1 cellular context compared by ENCODE assay signal in the genomic region with DNA sequence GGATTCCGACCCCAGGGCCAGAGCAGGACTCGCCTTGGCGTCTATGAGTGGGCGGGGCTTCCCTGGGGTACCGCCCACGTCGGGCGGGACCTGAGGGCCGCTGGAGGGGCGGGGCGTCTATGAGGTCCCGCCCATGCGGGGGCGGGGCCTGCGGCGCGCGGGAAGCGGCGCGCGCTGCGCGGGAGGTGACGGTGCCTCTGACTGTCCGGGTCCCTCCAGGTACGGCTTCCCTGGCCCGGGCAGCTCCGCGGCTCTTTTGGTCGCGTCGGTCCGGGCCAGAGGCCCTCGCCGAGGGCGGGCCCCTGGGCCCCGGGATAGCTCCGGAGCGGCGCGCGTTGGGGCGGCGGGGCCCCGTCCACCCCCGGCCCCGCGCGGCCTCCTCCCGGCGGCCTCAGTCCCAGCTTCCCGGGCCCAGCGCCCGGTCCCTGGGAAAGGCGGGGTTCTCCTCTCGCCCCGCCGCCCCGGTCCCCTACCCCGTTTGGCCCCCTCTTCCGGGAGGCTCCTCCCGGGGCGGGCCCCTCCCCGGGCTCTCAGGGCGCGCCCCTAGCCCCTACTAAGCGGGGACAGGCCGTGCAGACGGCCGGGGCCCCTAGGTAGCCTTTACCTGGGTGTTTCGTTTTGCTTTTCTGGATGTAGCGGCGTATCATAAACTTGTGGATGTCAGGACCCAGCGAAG.
A peak's percentile ranks its signal among the peaks of the same experiment; 100 is the strongest.
TF ChIP-seq lines count a peak whose summit lies in the region.

A gene (plus strand): TSS at position 160 of the 676 bp plus-strand sequence. CDS start 745 bp downstream, outside the sequence.

TF ChIP-seq in K562, 482 proteins besides CTCF, POLR2A, EP300 and RAD21 (continued from another document and continues in another):
- TF ChIP-seq RCOR1 (IDR thresholded peaks at IDR 0.05; ENCODE audit: borderline replicate concordance in 1 of 2, low read depth in 2 of 2, low read length in 2 of 2), result peak in 1 of 2 experiments; percentile 48; a peak in 1 of 4 replicates
- TF ChIP-seq TEAD1 (CRISPR knock-in tag; IDR thresholded peaks at IDR 0.05), result peak in 1 of 2 experiments; percentile 43; a peak in 1 of 4 replicates
- TF ChIP-seq, protein P1, sequence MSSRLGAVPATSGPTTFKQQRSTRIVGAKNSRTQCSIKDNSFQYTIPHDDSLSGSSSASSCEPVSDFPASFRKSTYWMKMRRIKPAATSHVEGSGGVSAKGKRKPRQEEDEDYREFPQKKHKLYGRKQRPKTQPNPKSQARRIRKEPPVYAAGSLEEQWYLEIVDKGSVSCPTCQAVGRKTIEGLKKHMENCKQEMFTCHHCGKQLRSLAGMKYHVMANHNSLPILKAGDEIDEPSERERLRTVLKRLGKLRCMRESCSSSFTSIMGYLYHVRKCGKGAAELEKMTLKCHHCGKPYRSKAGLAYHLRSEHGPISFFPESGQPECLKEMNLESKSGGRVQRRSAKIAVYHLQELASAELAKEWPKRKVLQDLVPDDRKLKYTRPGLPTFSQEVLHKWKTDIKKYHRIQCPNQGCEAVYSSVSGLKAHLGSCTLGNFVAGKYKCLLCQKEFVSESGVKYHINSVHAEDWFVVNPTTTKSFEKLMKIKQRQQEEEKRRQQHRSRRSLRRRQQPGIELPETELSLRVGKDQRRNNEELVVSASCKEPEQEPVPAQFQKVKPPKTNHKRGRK (tag; IDR thresholded peaks at IDR 0.05), result no peak
- TF ChIP-seq POLR2AphosphoS5 (IDR thresholded peaks at IDR 0.05; ENCODE audit: control insufficient read depth, insufficient read depth, low read depth, low read length), result peak; percentile 80
- no peak for TF ChIP-seq MCM2 (IDR thresholded peaks at IDR 0.05; ENCODE audit: low read depth)
- peak; percentile 58 for TF ChIP-seq TBP (optimal IDR thresholded peaks at IDR 0.05; ENCODE audit: low read depth, low read length)
- peak; percentile 91 for TF ChIP-seq POLR2G (IDR thresholded peaks at IDR 0.05; ENCODE audit: low read depth, low read length)
- TF ChIP-seq HNRNPLL (IDR thresholded peaks at IDR 0.05; ENCODE audit: low read depth, low read length, poor library complexity, severe bottlenecking), result no peak
- peak; percentile 83 for TF ChIP-seq TAF1 (IDR thresholded peaks at IDR 0.05; ENCODE audit: control insufficient read depth, extremely low read depth, insufficient read depth, low read length, severe bottlenecking)
- TF ChIP-seq, protein P2, sequence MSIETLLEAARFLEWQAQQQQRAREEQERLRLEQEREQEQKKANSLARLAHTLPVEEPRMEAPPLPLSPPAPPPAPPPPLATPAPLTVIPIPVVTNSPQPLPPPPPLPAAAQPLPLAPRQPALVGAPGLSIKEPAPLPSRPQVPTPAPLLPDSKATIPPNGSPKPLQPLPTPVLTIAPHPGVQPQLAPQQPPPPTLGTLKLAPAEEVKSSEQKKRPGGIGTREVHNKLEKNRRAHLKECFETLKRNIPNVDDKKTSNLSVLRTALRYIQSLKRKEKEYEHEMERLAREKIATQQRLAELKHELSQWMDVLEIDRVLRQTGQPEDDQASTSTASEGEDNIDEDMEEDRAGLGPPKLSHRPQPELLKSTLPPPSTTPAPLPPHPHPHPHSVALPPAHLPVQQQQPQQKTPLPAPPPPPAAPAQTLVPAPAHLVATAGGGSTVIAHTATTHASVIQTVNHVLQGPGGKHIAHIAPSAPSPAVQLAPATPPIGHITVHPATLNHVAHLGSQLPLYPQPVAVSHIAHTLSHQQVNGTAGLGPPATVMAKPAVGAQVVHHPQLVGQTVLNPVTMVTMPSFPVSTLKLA (conservative IDR thresholded peaks at IDR 0.05), result peak in 1 of 2 experiments; percentile 62; a peak in 3 of 4 replicates
- peak; percentile 98 for TF ChIP-seq E2F3 (CRISPR knock-in tag; IDR thresholded peaks at IDR 0.05)
- no peak for TF ChIP-seq SRSF9 (IDR thresholded peaks at IDR 0.05; ENCODE audit: borderline replicate concordance, low read depth, low read length)
- peak; percentile 71 to 81 for TF ChIP-seq MAZ (CRISPR knock-in tag; conservative IDR thresholded peaks at IDR 0.05 in 1 of 2, IDR thresholded peaks at IDR 0.05 in 1 of 2)
- TF ChIP-seq, protein P3, sequence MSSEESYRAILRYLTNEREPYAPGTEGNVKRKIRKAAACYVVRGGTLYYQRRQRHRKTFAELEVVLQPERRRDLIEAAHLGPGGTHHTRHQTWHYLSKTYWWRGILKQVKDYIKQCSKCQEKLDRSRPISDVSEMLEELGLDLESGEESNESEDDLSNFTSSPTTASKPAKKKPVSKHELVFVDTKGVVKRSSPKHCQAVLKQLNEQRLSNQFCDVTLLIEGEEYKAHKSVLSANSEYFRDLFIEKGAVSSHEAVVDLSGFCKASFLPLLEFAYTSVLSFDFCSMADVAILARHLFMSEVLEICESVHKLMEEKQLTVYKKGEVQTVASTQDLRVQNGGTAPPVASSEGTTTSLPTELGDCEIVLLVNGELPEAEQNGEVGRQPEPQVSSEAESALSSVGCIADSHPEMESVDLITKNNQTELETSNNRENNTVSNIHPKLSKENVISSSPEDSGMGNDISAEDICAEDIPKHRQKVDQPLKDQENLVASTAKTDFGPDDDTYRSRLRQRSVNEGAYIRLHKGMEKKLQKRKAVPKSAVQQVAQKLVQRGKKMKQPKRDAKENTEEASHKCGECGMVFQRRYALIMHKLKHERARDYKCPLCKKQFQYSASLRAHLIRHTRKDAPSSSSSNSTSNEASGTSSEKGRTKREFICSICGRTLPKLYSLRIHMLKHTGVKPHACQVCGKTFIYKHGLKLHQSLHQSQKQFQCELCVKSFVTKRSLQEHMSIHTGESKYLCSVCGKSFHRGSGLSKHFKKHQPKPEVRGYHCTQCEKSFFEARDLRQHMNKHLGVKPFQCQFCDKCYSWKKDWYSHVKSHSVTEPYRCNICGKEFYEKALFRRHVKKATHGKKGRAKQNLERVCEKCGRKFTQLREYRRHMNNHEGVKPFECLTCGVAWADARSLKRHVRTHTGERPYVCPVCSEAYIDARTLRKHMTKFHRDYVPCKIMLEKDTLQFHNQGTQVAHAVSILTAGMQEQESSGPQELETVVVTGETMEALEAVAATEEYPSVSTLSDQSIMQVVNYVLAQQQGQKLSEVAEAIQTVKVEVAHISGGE (CRISPR knock-in tag; IDR thresholded peaks at IDR 0.05), result peak in 2 of 3 experiments; percentile 75 to 96; a peak in 4 of 6 replicates
- no peak for TF ChIP-seq PTRF (tag; IDR thresholded peaks at IDR 0.05)
- TF ChIP-seq, protein P4, sequence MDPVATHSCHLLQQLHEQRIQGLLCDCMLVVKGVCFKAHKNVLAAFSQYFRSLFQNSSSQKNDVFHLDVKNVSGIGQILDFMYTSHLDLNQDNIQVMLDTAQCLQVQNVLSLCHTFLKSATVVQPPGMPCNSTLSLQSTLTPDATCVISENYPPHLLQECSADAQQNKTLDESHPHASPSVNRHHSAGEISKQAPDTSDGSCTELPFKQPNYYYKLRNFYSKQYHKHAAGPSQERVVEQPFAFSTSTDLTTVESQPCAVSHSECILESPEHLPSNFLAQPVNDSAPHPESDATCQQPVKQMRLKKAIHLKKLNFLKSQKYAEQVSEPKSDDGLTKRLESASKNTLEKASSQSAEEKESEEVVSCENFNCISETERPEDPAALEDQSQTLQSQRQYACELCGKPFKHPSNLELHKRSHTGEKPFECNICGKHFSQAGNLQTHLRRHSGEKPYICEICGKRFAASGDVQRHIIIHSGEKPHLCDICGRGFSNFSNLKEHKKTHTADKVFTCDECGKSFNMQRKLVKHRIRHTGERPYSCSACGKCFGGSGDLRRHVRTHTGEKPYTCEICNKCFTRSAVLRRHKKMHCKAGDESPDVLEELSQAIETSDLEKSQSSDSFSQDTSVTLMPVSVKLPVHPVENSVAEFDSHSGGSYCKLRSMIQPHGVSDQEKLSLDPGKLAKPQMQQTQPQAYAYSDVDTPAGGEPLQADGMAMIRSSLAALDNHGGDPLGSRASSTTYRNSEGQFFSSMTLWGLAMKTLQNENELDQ (CRISPR knock-in tag; IDR thresholded peaks at IDR 0.05; ENCODE audit: borderline replicate concordance), result 0 out of 2 replicates have a peak, but pooled peaks have one; percentile 26
- peak; percentile 83 for TF ChIP-seq KDM5B (IDR thresholded peaks at IDR 0.05; ENCODE audit: insufficient replicate concordance, low read depth, low read length)
- TF ChIP-seq C11orf30 (IDR thresholded peaks at IDR 0.05; ENCODE audit: low read depth), result no peak
- no peak for TF ChIP-seq KDM2B (CRISPR knock-in tag; IDR thresholded peaks at IDR 0.05)
- no peak for TF ChIP-seq ZNF347 (CRISPR knock-in tag; IDR thresholded peaks at IDR 0.05; ENCODE audit: low read depth)
- TF ChIP-seq HEY1 (CRISPR knock-in tag; IDR thresholded peaks at IDR 0.05; ENCODE audit: borderline replicate concordance), result no peak
- TF ChIP-seq SIX5 (IDR thresholded peaks at IDR 0.05; ENCODE audit: borderline replicate concordance in 1 of 2, insufficient read depth in 1 of 2, low read depth in 1 of 2, low read length in 2 of 2), result no peak
- TF ChIP-seq ZFPM2 (CRISPR knock-in tag; IDR thresholded peaks at IDR 0.05), result no peak
- TF ChIP-seq, protein P5, sequence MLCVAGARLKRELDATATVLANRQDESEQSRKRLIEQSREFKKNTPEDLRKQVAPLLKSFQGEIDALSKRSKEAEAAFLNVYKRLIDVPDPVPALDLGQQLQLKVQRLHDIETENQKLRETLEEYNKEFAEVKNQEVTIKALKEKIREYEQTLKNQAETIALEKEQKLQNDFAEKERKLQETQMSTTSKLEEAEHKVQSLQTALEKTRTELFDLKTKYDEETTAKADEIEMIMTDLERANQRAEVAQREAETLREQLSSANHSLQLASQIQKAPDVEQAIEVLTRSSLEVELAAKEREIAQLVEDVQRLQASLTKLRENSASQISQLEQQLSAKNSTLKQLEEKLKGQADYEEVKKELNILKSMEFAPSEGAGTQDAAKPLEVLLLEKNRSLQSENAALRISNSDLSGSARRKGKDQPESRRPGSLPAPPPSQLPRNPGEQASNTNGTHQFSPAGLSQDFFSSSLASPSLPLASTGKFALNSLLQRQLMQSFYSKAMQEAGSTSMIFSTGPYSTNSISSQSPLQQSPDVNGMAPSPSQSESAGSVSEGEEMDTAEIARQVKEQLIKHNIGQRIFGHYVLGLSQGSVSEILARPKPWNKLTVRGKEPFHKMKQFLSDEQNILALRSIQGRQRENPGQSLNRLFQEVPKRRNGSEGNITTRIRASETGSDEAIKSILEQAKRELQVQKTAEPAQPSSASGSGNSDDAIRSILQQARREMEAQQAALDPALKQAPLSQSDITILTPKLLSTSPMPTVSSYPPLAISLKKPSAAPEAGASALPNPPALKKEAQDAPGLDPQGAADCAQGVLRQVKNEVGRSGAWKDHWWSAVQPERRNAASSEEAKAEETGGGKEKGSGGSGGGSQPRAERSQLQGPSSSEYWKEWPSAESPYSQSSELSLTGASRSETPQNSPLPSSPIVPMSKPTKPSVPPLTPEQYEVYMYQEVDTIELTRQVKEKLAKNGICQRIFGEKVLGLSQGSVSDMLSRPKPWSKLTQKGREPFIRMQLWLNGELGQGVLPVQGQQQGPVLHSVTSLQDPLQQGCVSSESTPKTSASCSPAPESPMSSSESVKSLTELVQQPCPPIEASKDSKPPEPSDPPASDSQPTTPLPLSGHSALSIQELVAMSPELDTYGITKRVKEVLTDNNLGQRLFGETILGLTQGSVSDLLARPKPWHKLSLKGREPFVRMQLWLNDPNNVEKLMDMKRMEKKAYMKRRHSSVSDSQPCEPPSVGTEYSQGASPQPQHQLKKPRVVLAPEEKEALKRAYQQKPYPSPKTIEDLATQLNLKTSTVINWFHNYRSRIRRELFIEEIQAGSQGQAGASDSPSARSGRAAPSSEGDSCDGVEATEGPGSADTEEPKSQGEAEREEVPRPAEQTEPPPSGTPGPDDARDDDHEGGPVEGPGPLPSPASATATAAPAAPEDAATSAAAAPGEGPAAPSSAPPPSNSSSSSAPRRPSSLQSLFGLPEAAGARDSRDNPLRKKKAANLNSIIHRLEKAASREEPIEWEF (CRISPR knock-in tag; IDR thresholded peaks at IDR 0.05), result no peak
- TF ChIP-seq NELFE (IDR thresholded peaks at IDR 0.05; ENCODE audit: insufficient read depth, insufficient read length), result no peak
- TF ChIP-seq RBFOX2 (IDR thresholded peaks at IDR 0.05; ENCODE audit: low read depth, low read length), result peak; percentile 86
- no peak for TF ChIP-seq ATF1 (CRISPR knock-in tag; IDR thresholded peaks at IDR 0.05)
- peak; percentile 59 for TF ChIP-seq ATF1 (tag; IDR thresholded peaks at IDR 0.05)
- no peak for TF ChIP-seq ARID2 (IDR thresholded peaks at IDR 0.05)
- TF ChIP-seq GTF2A2 (tag; IDR thresholded peaks at IDR 0.05), result no peak
- TF ChIP-seq GABPA (tag; conservative IDR thresholded peaks at IDR 0.05; ENCODE audit: low read depth), result peak; percentile 77
- peak; percentile 36 for TF ChIP-seq POLR2B (IDR thresholded peaks at IDR 0.05; ENCODE audit: low read depth, partially characterized antibody)
- TF ChIP-seq, protein P6, sequence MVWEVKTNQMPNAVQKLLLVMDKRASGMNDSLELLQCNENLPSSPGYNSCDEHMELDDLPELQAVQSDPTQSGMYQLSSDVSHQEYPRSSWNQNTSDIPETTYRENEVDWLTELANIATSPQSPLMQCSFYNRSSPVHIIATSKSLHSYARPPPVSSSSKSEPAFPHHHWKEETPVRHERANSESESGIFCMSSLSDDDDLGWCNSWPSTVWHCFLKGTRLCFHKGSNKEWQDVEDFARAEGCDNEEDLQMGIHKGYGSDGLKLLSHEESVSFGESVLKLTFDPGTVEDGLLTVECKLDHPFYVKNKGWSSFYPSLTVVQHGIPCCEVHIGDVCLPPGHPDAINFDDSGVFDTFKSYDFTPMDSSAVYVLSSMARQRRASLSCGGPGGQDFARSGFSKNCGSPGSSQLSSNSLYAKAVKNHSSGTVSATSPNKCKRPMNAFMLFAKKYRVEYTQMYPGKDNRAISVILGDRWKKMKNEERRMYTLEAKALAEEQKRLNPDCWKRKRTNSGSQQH (CRISPR knock-in tag; IDR thresholded peaks at IDR 0.05), result no peak
- peak; percentile 83 for TF ChIP-seq ATF7 (IDR thresholded peaks at IDR 0.05)
- TF ChIP-seq TCF7L2 (IDR thresholded peaks at IDR 0.05; ENCODE audit: low read depth, low read length), result no peak
- TF ChIP-seq ZZZ3 (IDR thresholded peaks at IDR 0.05), result no peak
- TF ChIP-seq, protein P7, sequence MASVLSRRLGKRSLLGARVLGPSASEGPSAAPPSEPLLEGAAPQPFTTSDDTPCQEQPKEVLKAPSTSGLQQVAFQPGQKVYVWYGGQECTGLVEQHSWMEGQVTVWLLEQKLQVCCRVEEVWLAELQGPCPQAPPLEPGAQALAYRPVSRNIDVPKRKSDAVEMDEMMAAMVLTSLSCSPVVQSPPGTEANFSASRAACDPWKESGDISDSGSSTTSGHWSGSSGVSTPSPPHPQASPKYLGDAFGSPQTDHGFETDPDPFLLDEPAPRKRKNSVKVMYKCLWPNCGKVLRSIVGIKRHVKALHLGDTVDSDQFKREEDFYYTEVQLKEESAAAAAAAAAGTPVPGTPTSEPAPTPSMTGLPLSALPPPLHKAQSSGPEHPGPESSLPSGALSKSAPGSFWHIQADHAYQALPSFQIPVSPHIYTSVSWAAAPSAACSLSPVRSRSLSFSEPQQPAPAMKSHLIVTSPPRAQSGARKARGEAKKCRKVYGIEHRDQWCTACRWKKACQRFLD (CRISPR knock-in tag; IDR thresholded peaks at IDR 0.05), result no peak
- TF ChIP-seq, protein P8, sequence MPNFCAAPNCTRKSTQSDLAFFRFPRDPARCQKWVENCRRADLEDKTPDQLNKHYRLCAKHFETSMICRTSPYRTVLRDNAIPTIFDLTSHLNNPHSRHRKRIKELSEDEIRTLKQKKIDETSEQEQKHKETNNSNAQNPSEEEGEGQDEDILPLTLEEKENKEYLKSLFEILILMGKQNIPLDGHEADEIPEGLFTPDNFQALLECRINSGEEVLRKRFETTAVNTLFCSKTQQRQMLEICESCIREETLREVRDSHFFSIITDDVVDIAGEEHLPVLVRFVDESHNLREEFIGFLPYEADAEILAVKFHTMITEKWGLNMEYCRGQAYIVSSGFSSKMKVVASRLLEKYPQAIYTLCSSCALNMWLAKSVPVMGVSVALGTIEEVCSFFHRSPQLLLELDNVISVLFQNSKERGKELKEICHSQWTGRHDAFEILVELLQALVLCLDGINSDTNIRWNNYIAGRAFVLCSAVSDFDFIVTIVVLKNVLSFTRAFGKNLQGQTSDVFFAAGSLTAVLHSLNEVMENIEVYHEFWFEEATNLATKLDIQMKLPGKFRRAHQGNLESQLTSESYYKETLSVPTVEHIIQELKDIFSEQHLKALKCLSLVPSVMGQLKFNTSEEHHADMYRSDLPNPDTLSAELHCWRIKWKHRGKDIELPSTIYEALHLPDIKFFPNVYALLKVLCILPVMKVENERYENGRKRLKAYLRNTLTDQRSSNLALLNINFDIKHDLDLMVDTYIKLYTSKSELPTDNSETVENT (CRISPR knock-in tag; IDR thresholded peaks at IDR 0.05), result peak; percentile 88
